Comparison of ENCODE assay signal across 1 cellular context in the genomic region with DNA sequence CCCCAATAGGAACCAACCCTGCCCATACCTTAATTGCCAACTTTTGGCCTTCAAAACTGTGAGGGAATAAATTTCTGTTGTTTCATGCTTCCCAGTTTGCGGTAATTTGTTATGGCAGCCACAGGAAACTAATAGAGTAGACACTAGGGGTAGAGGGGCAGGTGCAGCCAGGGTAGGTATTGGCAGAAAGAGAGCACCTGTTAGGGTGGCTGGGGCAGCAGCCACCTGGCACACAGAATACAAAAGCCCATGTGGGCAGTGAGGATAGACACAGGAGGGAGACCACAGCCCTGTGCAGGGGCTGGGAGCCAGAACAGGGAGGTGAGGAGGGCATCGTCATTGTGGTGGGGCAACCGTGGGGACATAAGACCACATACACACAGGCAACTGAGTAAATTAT.
TF ChIP-seq lines count a peak whose summit lies in the region.

No MANE protein-coding gene starts in this region.

TF ChIP-seq in GM12891, 5 proteins besides CTCF, POLR2A, EP300 and RAD21:
- TF ChIP-seq POU2F2 (IDR thresholded peaks at IDR 0.05; ENCODE audit: low read depth, low read length) = no peak
- TF ChIP-seq PAX5 (IDR thresholded peaks at IDR 0.05; ENCODE audit: insufficient read depth, low read length, severe bottlenecking) = no peak
- no peak for TF ChIP-seq SPI1 (IDR thresholded peaks at IDR 0.05; ENCODE audit: low read depth, low read length)
- TF ChIP-seq TAF1 (IDR thresholded peaks at IDR 0.05; ENCODE audit: low read depth, low read length) = no peak
- no peak for TF ChIP-seq POLR2AphosphoS5 (IDR thresholded peaks at IDR 0.05; ENCODE audit: low read depth, low read length)
